8 cellular contexts compared by ENCODE assay signal in the genomic region with DNA sequence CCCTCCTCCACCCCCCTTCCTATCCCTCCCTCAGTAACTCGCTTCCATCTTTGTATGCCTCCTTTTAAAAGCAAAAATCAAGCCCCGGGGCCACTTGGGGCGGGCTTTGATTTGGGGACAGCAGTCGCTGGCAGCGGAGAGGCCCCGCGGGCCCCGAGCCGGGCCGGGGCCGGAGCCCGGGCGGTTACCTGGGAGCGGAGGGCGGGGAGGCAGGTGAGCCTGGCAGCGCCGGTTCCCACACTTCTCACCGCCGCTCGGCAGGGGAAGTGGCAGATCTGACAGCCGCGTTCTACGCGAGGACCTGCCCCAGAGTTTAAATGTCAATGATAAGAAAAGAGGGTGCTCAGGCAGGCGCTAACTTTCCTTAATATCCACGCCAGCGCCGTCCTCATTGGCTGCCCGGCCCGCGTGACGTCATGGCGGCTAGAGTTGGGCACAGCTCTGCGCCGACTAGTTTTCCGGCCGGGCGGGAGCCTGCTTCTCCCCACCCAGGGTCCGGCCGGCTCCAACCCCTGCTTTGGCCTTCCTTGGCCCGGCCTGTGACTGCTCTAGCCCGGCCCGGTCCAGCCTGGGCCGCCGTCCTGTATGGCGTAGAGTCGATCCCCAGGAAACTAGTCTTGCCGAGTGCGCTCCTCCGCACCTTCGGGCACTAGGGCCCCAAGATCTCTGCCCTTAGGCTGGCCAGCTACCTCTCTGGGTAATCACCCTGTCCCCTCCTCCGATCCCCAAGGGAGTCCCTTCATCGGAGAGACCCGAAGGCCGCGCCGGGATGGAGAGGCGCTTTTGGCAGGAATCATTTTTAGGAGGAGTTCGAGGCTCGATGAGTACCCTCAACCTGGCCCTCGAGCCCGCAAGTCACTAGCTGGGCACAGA. TPM values are rescaled to one million over a fixed set of nuclear protein-coding genes. Genes with fewer than 3 reads are reported as not detected.
DNase-seq lines count a peak whose midpoint lies in the region; ATAC-seq and TF ChIP-seq lines count a peak whose summit lies in the region.

No MANE protein-coding gene starts in this region.

- H3K14ac ChIP-seq in mesenchymal stem cell (ENCODE audit: low read length in 2 of 2), result no peak overlapping the region

- H3K4ac ChIP-seq in mesenchymal stem cell (ENCODE audit: low read depth in 1 of 2, low read length in 2 of 2), result no peak overlapping the region

- no peak overlapping the region for H4K91ac ChIP-seq in mesenchymal stem cell (ENCODE audit: low read length)

- H3K27ac ChIP-seq in colonic mucosa (no peak overlapping the region), mesenchymal stem cell (ENCODE audit: low read length, poor library complexity, severe bottlenecking) (no peak overlapping the region)

- peak overlapping the region; percentile 14 for H3K4me3 ChIP-seq in colonic mucosa
- no peak overlapping the region for H3K4me3 ChIP-seq in mesenchymal stem cell (ENCODE audit: insufficient read depth in 1 of 2, low read depth in 1 of 2, low read length in 2 of 2)

- no peaks in the 10 kb centered on the region for H3K36me3 ChIP-seq in colonic mucosa
- H3K36me3 ChIP-seq in mesenchymal stem cell (ENCODE audit: control insufficient read depth in 1 of 2, insufficient read depth in 2 of 2, low read depth in 1 of 2, low read length in 2 of 2), result peaks cover 0 to 5% of the 10 kb centered on the region in 2 experiments

- H4K8ac ChIP-seq in mesenchymal stem cell (ENCODE audit: low read length), result no peak overlapping the region

- H3K79me1 ChIP-seq in mesenchymal stem cell (replicated peaks; ENCODE audit: low read length, poor library complexity, severe bottlenecking), result no peaks in the 10 kb centered on the region

- H3K18ac ChIP-seq in mesenchymal stem cell (ENCODE audit: low read depth in 1 of 2, low read length in 2 of 2), result no peak overlapping the region

- H2BK15ac ChIP-seq in mesenchymal stem cell (ENCODE audit: low read depth, poor library complexity, severe bottlenecking), result no peak overlapping the region

- ATAC-seq in HG03571 (IDR thresholded peaks at IDR 0.05; ENCODE audit: unreplicated experiment), result no peak

- H2AK5ac ChIP-seq in mesenchymal stem cell (ENCODE audit: low read length, severe bottlenecking), result no peak overlapping the region

- H3K4me1 ChIP-seq in colonic mucosa, result peaks cover 19% of the 10 kb centered on the region
- peaks cover 46% of the 10 kb centered on the region for H3K4me1 ChIP-seq in mesenchymal stem cell (ENCODE audit: control insufficient read depth, insufficient read depth, low read depth, low read length)

- TF ChIP-seq CTCF in GM13976 (IDR thresholded peaks at IDR 0.05; ENCODE audit: borderline replicate concordance, control extremely low read depth, extremely low read depth, insufficient read depth, missing control alignments) (no peak), colonic mucosa (IDR thresholded peaks at IDR 0.05) (no peak)

- H2BK12ac ChIP-seq in mesenchymal stem cell (ENCODE audit: low read length in 2 of 2), result no peak overlapping the region

- no peak overlapping the region for H2BK120ac ChIP-seq in mesenchymal stem cell (ENCODE audit: low read depth, low read length)

- in situ Hi-C loops in GM13976 (cut with MboI; ENCODE audit: low sequenced_read_pairs, unreplicated experiment), result no loop called here

- H3K4me2 ChIP-seq in mesenchymal stem cell (ENCODE audit: low read length, poor library complexity, severe bottlenecking), result peak overlapping the region; percentile 30

- H3K9ac ChIP-seq in colonic mucosa (ENCODE audit: low read depth in 2 of 2, low read length in 2 of 2) (no peak overlapping the region), mesenchymal stem cell (ENCODE audit: low read length) (no peak overlapping the region)

- WGBS in mesenchymal stem cell, result 3% methylated on average over 58 of the region's 62 CpGs

- no peaks in the 10 kb centered on the region for H3K9me3 ChIP-seq in colonic mucosa
- no peaks in the 10 kb centered on the region for H3K9me3 ChIP-seq in mesenchymal stem cell (ENCODE audit: control insufficient read depth, low read length)

- H3K23ac ChIP-seq in mesenchymal stem cell (ENCODE audit: low read length in 2 of 2), result peak overlapping the region in 1 of 2 experiments; percentile 72

- H2AFZ ChIP-seq in mesenchymal stem cell (ENCODE audit: low read depth, low read length), result no peak overlapping the region

- H3K27me3 ChIP-seq in colonic mucosa (peaks cover 98% of the 10 kb centered on the region), mesenchymal stem cell (ENCODE audit: control insufficient read depth in 1 of 2, insufficient read depth in 1 of 2, low read length in 2 of 2) (peaks cover 99% of the 10 kb centered on the region in 2 experiments)

- DNase-seq in 8988T (peak; percentile 44), GM13976 (ENCODE audit: low spot score) (peak; percentile 38), colonic mucosa (no peak), mesenchymal stem cell (no peak), dedifferentiated amniotic fluid mesenchymal stem cell (ENCODE audit: extremely low spot score) (no peak)
- DNase-seq in NK-92 treated with Interleukin-12 subunit alpha and Interleukin-12 subunit beta, amount 100 ng/mL, for 24 hours (lab: John Stamatoyannopoulos, UW), result no peak
- no peak for DNase-seq in stimulated activated CD4-positive, alpha-beta T cell treated with anti-CD3 and anti-CD28 coated beads, Interleukin-4, amount 100 ng/mL, for 4 hours

- no peak overlapping the region for H2BK5ac ChIP-seq in mesenchymal stem cell (ENCODE audit: low read depth, low read length, poor library complexity, severe bottlenecking)

- intact Hi-C loops in colonic mucosa (cut with DNase I), result no loop called here

RNA-seq across cellular contexts. Expression of a gene that starts 6.7 kb away (rescaled TPM):
- total RNA-seq in colonic mucosa, result 1 to 10 TPM; 1.1 to 1.6 TPM
- not detected for polyA plus RNA-seq in mesenchymal stem cell (2013, experiment 1 of 2)
- not detected for polyA plus RNA-seq in mesenchymal stem cell (2013, experiment 2 of 2)

Comparison
In these comparisons a context has a peak if more than half of its experiments do, and no peak if none do; other contexts are left out.
1. DNase-seq: peak in 8988T (single experiment) and GM13976 (single experiment); none in colonic mucosa (single experiment), mesenchymal stem cell (single experiment), NK-92 treated with Interleukin-12 subunit alpha and Interleukin-12 subunit beta, amount 100 ng/mL, for 24 hours (single experiment), dedifferentiated amniotic fluid mesenchymal stem cell (single experiment) and stimulated activated CD4-positive, alpha-beta T cell treated with anti-CD3 and anti-CD28 coated beads, Interleukin-4, amount 100 ng/mL, for 4 hours (0 of 2).